Comparison of ENCODE assay signal across 11 cellular contexts in genomic region chr4:179447308-179447707, GRCh38.
"Had no signal": no experiment of that assay in that cellular context is flagged by ENCODE, and none has a peak within 500 bp of the region (broad histone marks: within the 10 kb centered on the region; RNA-seq: fewer than 3 reads in every experiment).

No MANE protein-coding gene starts in this region.

- H3K4me1 ChIP-seq: gastroesophageal sphincter, left ventricle myocardium inferior, psoas muscle, transverse colon had no signal

- H3K27me3 ChIP-seq: gastroesophageal sphincter, transverse colon had no signal

- DNase-seq: activated CD4-positive, alpha-beta T cell treated with anti-CD3 and anti-CD28 coated beads, Interleukin-2, amount 50 U/mL, for 1 hour; activated CD8-positive, alpha-beta memory T cell treated with anti-CD3 and anti-CD28 coated beads for 24 hours; activated naive CD8-positive, alpha-beta T cell treated with anti-CD3 and anti-CD28 coated beads for 36 hours; effector memory CD8-positive, alpha-beta T cell; kidney; left ventricle myocardium inferior; occipital lobe; psoas muscle; stimulated activated naive CD8-positive, alpha-beta T cell treated with anti-CD3 and anti-CD28 coated beads, Interleukin-15, Interleukin-2, amounts not matched to agents 100 U/mL and 50 U/mL, for 24 hours; transverse colon had no signal

- H3K9me3 ChIP-seq: psoas muscle, transverse colon had no signal

- H3K27ac ChIP-seq: gastroesophageal sphincter, left ventricle myocardium inferior, psoas muscle, transverse colon had no signal

- H3K36me3 ChIP-seq: gastroesophageal sphincter, left ventricle myocardium inferior, transverse colon had no signal

- H3K4me3 ChIP-seq: gastroesophageal sphincter, left ventricle myocardium inferior, psoas muscle, transverse colon had no signal
